In genomic region chr12:18907154-18907553, GRCh38 we compare ENCODE assay signal across 21 cellular contexts.
DNase-seq lines count a peak whose midpoint lies in the region; ATAC-seq and TF ChIP-seq lines count a peak whose summit lies in the region.
"Had no signal": no experiment of that assay in that cellular context is flagged by ENCODE, and none has a peak within 500 bp of the region (broad histone marks: within the 10 kb centered on the region; RNA-seq: fewer than 3 reads in every experiment).

No MANE protein-coding gene starts in this region.

- H3K27me3 ChIP-seq in GM23338 (ENCODE audit: insufficient read depth) (no peaks in the 10 kb centered on the region), esophagus squamous epithelium (no peaks in the 10 kb centered on the region), trophoblast cell (ENCODE audit: insufficient read depth, low read length) (no peaks in the 10 kb centered on the region), MM.1S (replicated peaks; ENCODE audit: insufficient read depth, low read length) (no peaks in the 10 kb centered on the region)
- H3K27me3 ChIP-seq: BLaER1, MG63 had no signal

- intact Hi-C loops in esophagus squamous epithelium (cut with DNase I) (no loop called here), left ventricle myocardium superior (cut with micrococcal nuclease) (no loop called here), sciatic nerve (cut with DNase I) (no loop called here)

- H2AFZ ChIP-seq in GM23338 (0 out of 2 replicates have a peak overlapping the region, but pooled peaks have one; percentile 44), trophoblast cell (ENCODE audit: insufficient read depth, low read length, poor library complexity) (no peak overlapping the region), MM.1S (ENCODE audit: low read length) (no peak overlapping the region)

- no peaks in the 10 kb centered on the region for H3K9me3 ChIP-seq in esophagus squamous epithelium
- H3K9me3 ChIP-seq in trophoblast cell (ENCODE audit: insufficient read depth, low read depth, low read length): no peaks in the 10 kb centered on the region
- H3K9me3 ChIP-seq in MM.1S (replicated peaks; ENCODE audit: insufficient read depth, low read length): no peaks in the 10 kb centered on the region

- no peak overlapping the region for H2AK5ac ChIP-seq in trophoblast cell (ENCODE audit: low read length)

- H3K14ac ChIP-seq in trophoblast cell (ENCODE audit: low read length): no peak overlapping the region

- H4K12ac ChIP-seq in trophoblast cell (ENCODE audit: low read depth, low read length): no peak overlapping the region

- no peak overlapping the region for H3K4me3 Mint-ChIP-seq in GM23338
- H3K4me3 Mint-ChIP-seq: CD4-positive, alpha-beta T cell had no signal

- TF ChIP-seq CTCF in GM23338 (conservative IDR thresholded peaks at IDR 0.05; ENCODE audit: low read depth in 2 of 2) (no peak), esophagus squamous epithelium (IDR thresholded peaks at IDR 0.05) (no peak), MM.1S (IDR thresholded peaks at IDR 0.05; ENCODE audit: low read length) (no peak)

- H3K4me2 ChIP-seq in GM23338 (no peak overlapping the region), trophoblast cell (ENCODE audit: low read length) (no peak overlapping the region), MM.1S (ENCODE audit: low read depth, low read length) (no peak overlapping the region)
- H3K4me2 ChIP-seq: BLaER1 had no signal

- H3K27ac ChIP-seq in GM23338 (ENCODE audit: low read depth) (no peak overlapping the region), esophagus squamous epithelium (peak overlapping the region in 3 of 4 donors; percentile 41 to 68 (median 62)), trophoblast cell (ENCODE audit: low read depth, low read length) (no peak overlapping the region), MM.1S (ENCODE audit: low read length) (no peak overlapping the region)
- H3K27ac ChIP-seq: BLaER1, RWPE1, SK-N-MC had no signal

- H3K36me3 ChIP-seq in GM23338 (ENCODE audit: insufficient read depth) (no peaks in the 10 kb centered on the region; the same call in 1 of the 2 replicates), esophagus squamous epithelium (no peaks in the 10 kb centered on the region), trophoblast cell (ENCODE audit: control insufficient read depth in 1 of 2, insufficient read depth in 2 of 2, low read length in 2 of 2) (no peaks in the 10 kb centered on the region), MM.1S (replicated peaks; ENCODE audit: insufficient read depth, low read length) (no peaks in the 10 kb centered on the region)
- H3K36me3 ChIP-seq: BLaER1, MG63 had no signal

- H3K27me3 Mint-ChIP-seq in GM23338 (ENCODE audit: insufficient read depth, low read depth, poor library complexity): no peaks in the 10 kb centered on the region
- H3K27me3 Mint-ChIP-seq: CD4-positive, alpha-beta T cell had no signal

- no peak overlapping the region for H2BK12ac ChIP-seq in trophoblast cell (ENCODE audit: low read length)

- no peak overlapping the region for H4K8ac ChIP-seq in trophoblast cell (ENCODE audit: low read depth, low read length)

- H4K20me1 ChIP-seq in GM23338 (replicated peaks; ENCODE audit: insufficient read depth): no peaks in the 10 kb centered on the region
- no peaks in the 10 kb centered on the region for H4K20me1 ChIP-seq in MM.1S (ENCODE audit: insufficient read depth, low read length)
- H4K20me1 ChIP-seq: BLaER1 had no signal

- 0 out of 3 replicates have a peak, but pooled peaks cover 3% of the 10 kb centered on the region for H3K36me3 Mint-ChIP-seq in GM23338 (ENCODE audit: low read depth)

- no peaks in the 10 kb centered on the region for H3K79me1 ChIP-seq in trophoblast cell (ENCODE audit: low read length)

- H3K27ac Mint-ChIP-seq in GM23338: no peak overlapping the region
- H3K27ac Mint-ChIP-seq: CD4-positive, alpha-beta T cell had no signal

- H3K4me3 ChIP-seq in GM23338 (no peak overlapping the region), esophagus squamous epithelium (no peak overlapping the region), trophoblast cell (ENCODE audit: low read depth, low read length) (no peak overlapping the region), MM.1S (ENCODE audit: low read length) (no peak overlapping the region)
- H3K4me3 ChIP-seq: BLaER1, MG63, SK-N-MC had no signal

- peaks cover 10% of the 10 kb centered on the region; the same call in 2 of the 3 replicates for H3K9me3 Mint-ChIP-seq in GM23338
- H3K9me3 Mint-ChIP-seq: CD4-positive, alpha-beta T cell had no signal

- H3K9ac ChIP-seq in trophoblast cell (ENCODE audit: low read length) (no peak overlapping the region), MM.1S (ENCODE audit: low read length) (no peak overlapping the region)
- H3K9ac ChIP-seq: BLaER1 had no signal

- TF ChIP-seq POLR2A in esophagus squamous epithelium (IDR thresholded peaks at IDR 0.05): no peak

- no peak overlapping the region for H2BK5ac ChIP-seq in trophoblast cell (ENCODE audit: low read depth, low read length, poor library complexity)

- no peaks in the 10 kb centered on the region for H3F3A ChIP-seq in GM23338 (replicated peaks; ENCODE audit: low read depth)
- no peaks in the 10 kb centered on the region for H3F3A ChIP-seq in MM.1S (ENCODE audit: insufficient read depth, low read length)

- no peak overlapping the region for H3K18ac ChIP-seq in trophoblast cell (ENCODE audit: low read length)

- no peak for ATAC-seq in GM23338
- ATAC-seq in left ventricle myocardium superior: peak; percentile 57
- ATAC-seq in sciatic nerve: peak; percentile 68
- ATAC-seq: Panc1 had no signal

- H3K4me1 ChIP-seq in GM23338 (ENCODE audit: insufficient read depth) (no peaks in the 10 kb centered on the region), esophagus squamous epithelium (no peaks in the 10 kb centered on the region), trophoblast cell (ENCODE audit: control insufficient read depth in 1 of 2, insufficient read depth in 2 of 2, low read length in 2 of 2) (no peaks in the 10 kb centered on the region), MM.1S (ENCODE audit: low read length) (no peaks in the 10 kb centered on the region)
- H3K4me1 ChIP-seq: BLaER1 had no signal

- DNase-seq in GM23338 (ENCODE audit: low spot score) (no peak), esophagus squamous epithelium (lab: John Stamatoyannopoulos, UW) (no peak), left ventricle myocardium superior (no peak), sciatic nerve (ENCODE audit: low spot score) (no peak), trophoblast cell (no peak), MM.1S (no peak), ecto neural progenitor cell (ENCODE audit: low spot score) (no peak)
- DNase-seq: CD4-positive, alpha-beta T cell; DMS53; H7; KBM-7; MG63; NCI-H2029; NCI-H446; NCI-H526; NCI-H82; SIG-M5 had no signal

- H3K23ac ChIP-seq in trophoblast cell (ENCODE audit: low read length): no peak overlapping the region

- H3K79me2 ChIP-seq in GM23338 (replicated peaks; ENCODE audit: insufficient read depth) (no peaks in the 10 kb centered on the region), trophoblast cell (ENCODE audit: control insufficient read depth, insufficient read depth, low read length, poor library complexity) (no peaks in the 10 kb centered on the region), MM.1S (ENCODE audit: low read length) (no peaks in the 10 kb centered on the region)

- 69 to 71% methylated on average over 5 of the region's 5 CpGs for WGBS in esophagus squamous epithelium, 2 donors
- WGBS in trophoblast cell (ENCODE audit: extremely low coverage, insufficient coverage, insufficient read length): no CpG with 5 or more reads among the region's 5 CpGs

- H4K91ac ChIP-seq in trophoblast cell (ENCODE audit: low read depth, low read length): no peak overlapping the region

- H2BK120ac ChIP-seq in trophoblast cell (ENCODE audit: insufficient read depth, low read length, poor library complexity): no peak overlapping the region

- H3K4me1 Mint-ChIP-seq in GM23338: no peaks in the 10 kb centered on the region

- peaks cover 14% of the 10 kb centered on the region; the same call in 1 of the 2 replicates for H3K9me2 ChIP-seq in GM23338 (ENCODE audit: insufficient read depth)
- no peaks in the 10 kb centered on the region for H3K9me2 ChIP-seq in MM.1S (replicated peaks; ENCODE audit: insufficient read depth, low read length)

- no peak overlapping the region for H3K4ac ChIP-seq in trophoblast cell (ENCODE audit: low read depth, low read length)

TF ChIP-seq in GM23338, 12 proteins besides CTCF, POLR2A, EP300 and RAD21 (continues in another document):
- no peak for TF ChIP-seq STAT1 (IDR thresholded peaks at IDR 0.05; ENCODE audit: unreplicated experiment)
- TF ChIP-seq EZH2phosphoT487 (IDR thresholded peaks at IDR 0.05; ENCODE audit: unreplicated experiment): no peak
- TF ChIP-seq ZNF114 (CRISPR knock-in tag; IDR thresholded peaks at IDR 0.05): no peak
- no peak for TF ChIP-seq EZH2 (IDR thresholded peaks at IDR 0.05; ENCODE audit: low read depth, unreplicated experiment)
- no peak for TF ChIP-seq CREB1 (CRISPR knock-in tag; IDR thresholded peaks at IDR 0.05; ENCODE audit: low read depth)
- TF ChIP-seq ZNF331 (CRISPR knock-in tag; IDR thresholded peaks at IDR 0.05; ENCODE audit: low read depth): no peak
- no peak for TF ChIP-seq JUNB (IDR thresholded peaks at IDR 0.05; ENCODE audit: unreplicated experiment)
- no peak for TF ChIP-seq NANOG (IDR thresholded peaks at IDR 0.05; ENCODE audit: borderline replicate concordance)

Comparison
In these comparisons a context has a peak if more than half of its experiments do, and no peak if none do; other contexts are left out.
1. H3K27ac ChIP-seq: peak in esophagus squamous epithelium (3 of 4); none in GM23338 (single experiment), trophoblast cell (single experiment) and MM.1S (single experiment).